Comparison of ENCODE assay signal across 8 cellular contexts in genomic region chr1:26190373-26190987, GRCh38. TPM values are rescaled to one million over a fixed set of nuclear protein-coding genes. Genes with fewer than 3 reads are reported as not detected.
DNase-seq lines count a peak whose midpoint lies in the region; ATAC-seq and TF ChIP-seq lines count a peak whose summit lies in the region.

CATSPER4 (plus strand) TSS chr1:26190602; CDS start chr1:26190628, 26 bp downstream.

- CTCF ChIA-PET in A673 (lab: Charles Lee), result interaction anchor here (0.6 to 1.0 kb wide), 3 partner anchors 19 to 131 kb away, joined by 3 to 4 read pairs (median 4); partner anchors contain the start of gene CEP85

- H3K27ac Mint-ChIP-seq in T-helper 2 cell treated with Interferon-gamma antibody and Interleukin-4, amounts not matched to agents 5 μg/mL and 100 μg/mL, for 36 hours, result peak within 1 kb of the TSS; percentile 52

- H3K4me1 Mint-ChIP-seq in T-helper 2 cell treated with Interferon-gamma antibody and Interleukin-4, amounts not matched to agents 5 μg/mL and 100 μg/mL, for 36 hours (ENCODE audit: low read depth), result peaks cover 15% of the 10 kb centered on the region

- no peaks in the 10 kb centered on the region for H3K36me3 ChIP-seq in A673 (ENCODE audit: insufficient read depth, low read length, poor library complexity, severe bottlenecking)

- H3K36me3 Mint-ChIP-seq in T-helper 2 cell treated with Interferon-gamma antibody and Interleukin-4, amounts not matched to agents 5 μg/mL and 100 μg/mL, for 36 hours (ENCODE audit: low read depth), result no peaks in the 10 kb centered on the region

- H3K4me3 Mint-ChIP-seq in T-helper 2 cell treated with Interferon-gamma antibody and Interleukin-4, amounts not matched to agents 5 μg/mL and 100 μg/mL, for 36 hours, result no peak within 1 kb of the TSS

- POLR2A ChIA-PET in A673 (lab: Charles Lee; ENCODE audit: low non-redundant PET), result no interaction called here

- H3K4me3 ChIP-seq in A673 (ENCODE audit: low read depth, low read length, poor library complexity, severe bottlenecking), result no peak within 1 kb of the TSS
- peak within 1 kb of the TSS; percentile 11; the same call in 1 of the 2 replicates for H3K4me3 ChIP-seq in iPS-18c (ENCODE audit: insufficient read depth, low read depth, low read length)

- H3K9me3 Mint-ChIP-seq in T-helper 2 cell treated with Interferon-gamma antibody and Interleukin-4, amounts not matched to agents 5 μg/mL and 100 μg/mL, for 36 hours, result no peaks in the 10 kb centered on the region

- no peaks in the 10 kb centered on the region for H3K27me3 ChIP-seq in A673 (replicated peaks; ENCODE audit: insufficient read depth, low read depth, low read length, poor library complexity)

- ATAC-seq in GM21528 (IDR thresholded peaks at IDR 0.05; ENCODE audit: low FRiP score, unreplicated experiment), result no peak
- no peak for ATAC-seq in GM19455 (IDR thresholded peaks at IDR 0.05; ENCODE audit: unreplicated experiment)

- no peaks in the 10 kb centered on the region for H3K4me1 ChIP-seq in A673 (ENCODE audit: insufficient read depth, low read length, poor library complexity, severe bottlenecking)

- H3K27me3 Mint-ChIP-seq in T-helper 2 cell treated with Interferon-gamma antibody and Interleukin-4, amounts not matched to agents 5 μg/mL and 100 μg/mL, for 36 hours (ENCODE audit: low read depth), result no peaks in the 10 kb centered on the region

- intact Hi-C loops in A673 (cut with micrococcal nuclease; ENCODE audit: unreplicated experiment), result no loop called here

- no TSS peak for BruUV-seq in A673 (replicated peaks; lab: Mats Ljungman, UMichigan)

- H3K9me3 ChIP-seq in A673 (ENCODE audit: low read depth, low read length, poor library complexity, severe bottlenecking), result no peaks in the 10 kb centered on the region
- no peaks in the 10 kb centered on the region for H3K9me3 ChIP-seq in iPS-18c (ENCODE audit: control insufficient read depth, insufficient read depth, low read length)

- H3K27ac ChIP-seq in A673 (ENCODE audit: low read depth, low read length, poor library complexity, severe bottlenecking), result no peak within 1 kb of the TSS

- TF ChIP-seq CTCF in A673 (conservative IDR thresholded peaks at IDR 0.05; ENCODE audit: low read depth, low read length), result peak; percentile 31
- 0 out of 2 replicates have a peak, but pooled peaks have one; percentile 15 for TF ChIP-seq CTCF in GM12874 (IDR thresholded peaks at IDR 0.05; ENCODE audit: insufficient read depth, low read depth, low read length)

- peak; percentile 45 for DNase-seq in A673 (ENCODE audit: low spot score)
- no peak for DNase-seq in T-helper 2 cell treated with Interferon-gamma antibody and Interleukin-4, amounts not matched to agents 5 μg/mL and 100 μg/mL, for 36 hours (ENCODE audit: low spot score)
- no peak for DNase-seq in cerebellar nuclear complex (lab: John Stamatoyannopoulos, UW)
- no peak for DNase-seq in activated CD4-positive, alpha-beta T cell treated with anti-CD3 and anti-CD28 coated beads for 48 hours

RNA-seq across cellular contexts. Expression of gene CATSPER4, which starts in this region (rescaled TPM):
- not detected in 2 replicates for total RNA-seq in A673 (2021)

Comparison
In these comparisons a context has a peak if more than half of its experiments do, and no peak if none do; other contexts are left out.
1. Peak in DNase-seq in A673; RNA of the gene not detected or under 1 TPM.